ENCODE assay signal across 19 cellular contexts in genomic region chr10:95341716-95342130, GRCh38. TPM values are rescaled to one million over a fixed set of nuclear protein-coding genes. Genes with fewer than 3 reads are reported as not detected.
DNase-seq lines count a peak whose midpoint lies in the region; ATAC-seq and TF ChIP-seq lines count a peak whose summit lies in the region.
"Had no signal": no experiment of that assay in that cellular context is flagged by ENCODE, and none has a peak within 500 bp of the region (broad histone marks: within the 10 kb centered on the region; RNA-seq: fewer than 3 reads in every experiment).

No MANE protein-coding gene starts in this region.

- H3K27me3 ChIP-seq in GM23248 (replicated peaks; ENCODE audit: insufficient read depth) (no peaks in the 10 kb centered on the region), gastroesophageal sphincter (no peaks in the 10 kb centered on the region)
- H3K27me3 ChIP-seq: upper lobe of left lung had no signal

- H3K4me3 ChIP-seq in GM23248 (no peak overlapping the region), gastroesophageal sphincter (no peak overlapping the region)
- H3K4me3 ChIP-seq: upper lobe of left lung had no signal

- in situ Hi-C loops in GM23248 (cut with MboI), result no loop called here

- H3K9ac ChIP-seq in GM23248, result no peak overlapping the region

- no peaks in the 10 kb centered on the region for H3K4me1 ChIP-seq in GM23248 (ENCODE audit: insufficient read depth)
- peaks cover 0 to 56% (median 2%) of the 10 kb centered on the region in 3 donors for H3K4me1 ChIP-seq in gastroesophageal sphincter

- 82 to 89% methylated on average over 3 of the region's 3 CpGs for WGBS in GM23248 (ENCODE audit: low coverage in 1 of 2, low lambda C conversion rate in 2 of 2, missing lambda C conversion rate in 2 of 2), 2 experiments
- WGBS in gastroesophageal sphincter (ENCODE audit: low coverage in 1 of 2), 2 donors, result 27 to 31% methylated on average over 3 of the region's 3 CpGs

- H3F3A ChIP-seq in GM23248 (ENCODE audit: insufficient read depth), result no peaks in the 10 kb centered on the region

- H3K9me2 ChIP-seq in GM23248 (ENCODE audit: insufficient read depth), result no peaks in the 10 kb centered on the region

- H3K79me2 ChIP-seq in GM23248 (ENCODE audit: insufficient read depth), result no peaks in the 10 kb centered on the region

- no peaks in the 10 kb centered on the region for H3K9me3 ChIP-seq in GM23248 (ENCODE audit: low read depth)
- H3K9me3 ChIP-seq in gastroesophageal sphincter, result no peaks in the 10 kb centered on the region
- H3K9me3 ChIP-seq: upper lobe of left lung had no signal

- H3K36me3 ChIP-seq in GM23248 (ENCODE audit: low read depth) (no peaks in the 10 kb centered on the region), gastroesophageal sphincter (peaks cover 0 to 99% of the 10 kb centered on the region in 2 donors)

- TF ChIP-seq POLR2A in gastroesophageal sphincter (IDR thresholded peaks at IDR 0.05), result no peak

- TF ChIP-seq EP300 in gastroesophageal sphincter (IDR thresholded peaks at IDR 0.05), result no peak

- H4K20me1 ChIP-seq in GM23248 (ENCODE audit: insufficient read depth), result no peaks in the 10 kb centered on the region

- H3K4me2 ChIP-seq in GM23248 (ENCODE audit: unreplicated experiment), result no peak overlapping the region

- H2AFZ ChIP-seq in GM23248, result no peak overlapping the region

- TF ChIP-seq CTCF in gastroesophageal sphincter (IDR thresholded peaks at IDR 0.05), result no peak

- ATAC-seq in gastroesophageal sphincter (no peak), GM21447 (IDR thresholded peaks at IDR 0.05; ENCODE audit: unreplicated experiment) (no peak), GM18511 (IDR thresholded peaks at IDR 0.05; ENCODE audit: unreplicated experiment) (no peak)
- ATAC-seq: activated CD8-positive, alpha-beta memory T cell treated with anti-CD3 and anti-CD28 coated beads, Interleukin-2, amount 10 ng/mL, durations not matched to agents 7 days and 5 days; Right ventricle myocardium inferior had no signal

- H3K27ac ChIP-seq in GM23248, result no peak overlapping the region
- H3K27ac ChIP-seq in gastroesophageal sphincter, result peak overlapping the region; percentile 5 to 32 (median 22)

- DNase-seq in A172 (ENCODE audit: low spot score) (peak; percentile 30), GM23248 (peak; percentile 29), astrocyte of the hippocampus (ENCODE audit: low read depth, low spot score) (peak; percentile 32), NCI-H187 (lab: John Stamatoyannopoulos, UW) (no peak)
- no peak for DNase-seq in activated CD4-positive, CD25-positive, alpha-beta regulatory T cell treated with anti-CD3 and anti-CD28 coated beads, Interleukin-2, amount 50 U/mL, for 72 hours
- DNase-seq: activated CD8-positive, alpha-beta memory T cell treated with anti-CD3 and anti-CD28 coated beads, Interleukin-2, amount 10 ng/mL, durations not matched to agents 7 days and 5 days; activated effector memory CD4-positive, alpha-beta T cell treated with anti-CD3 and anti-CD28 coated beads, Interleukin-2, amount 50 U/mL, for 16 hours; CD8-positive, alpha-beta memory T cell; erythroblast; hippocampal formation; kidney glomerular epithelial cell; posterior cingulate gyrus; small intestine; T-helper 2 cell; upper lobe of left lung had no signal

RNA-seq across cellular contexts. Expression of gene PDLIM1, which starts 50.9 kb away (rescaled TPM):
- total RNA-seq in A172 (2014; rRNA removed; shearing (Covaris generic)), result 18.9 and 20.9 TPM in 2 replicates
- total RNA-seq in GM23248 (2014; rRNA removed; shearing (Covaris generic)), result 16.3 and 32.0 TPM in 2 replicates
- 143 and 147 TPM in 2 replicates for polyA plus RNA-seq in GM23248 (2016; fragmentation: Nextera tagmentation; extraction: Ambion mirVana)
- total RNA-seq in gastroesophageal sphincter, result 10 to 100 TPM; 25.4 to 74.1 (median 68.5) TPM

Comparison
In these comparisons a context has a peak if more than half of its experiments do, and no peak if none do; other contexts are left out.
1. DNase-seq: peak in A172 (single experiment), GM23248 (single experiment) and astrocyte of the hippocampus (single experiment); none in activated CD4-positive, CD25-positive, alpha-beta regulatory T cell treated with anti-CD3 and anti-CD28 coated beads, Interleukin-2, amount 50 U/mL, for 72 hours (single experiment) and NCI-H187 (0 of 2).